Comparison of ENCODE assay signal across 8 cellular contexts in genomic region chr5:160399402-160400353, GRCh38. TPM values are rescaled to one million over a fixed set of nuclear protein-coding genes. Genes with fewer than 3 reads are reported as not detected.
A peak's percentile ranks its signal among the peaks of the same experiment; 100 is the strongest.
DNase-seq lines count a peak whose midpoint lies in the region; ATAC-seq and TF ChIP-seq lines count a peak whose summit lies in the region.

FAM200C (minus strand) TSS chr5:160400054; CDS start chr5:160395490, 4,564 bp downstream.

- peak; percentile 88 for TF ChIP-seq POLR2A in NB4 (IDR thresholded peaks at IDR 0.05; ENCODE audit: extremely low read depth, insufficient read length)

- TF ChIP-seq CTCF in NB4 (IDR thresholded peaks at IDR 0.05; ENCODE audit: low read depth, low read length), result no peak

- ATAC-seq in HG02588 (IDR thresholded peaks at IDR 0.05; ENCODE audit: unreplicated experiment), result peak; percentile 86

- DNase-seq in NB4 (ENCODE audit: low read depth) (peak; percentile 89), SK-MEL-5 (ENCODE audit: low read depth, low spot score) (peak; percentile 95), globus pallidus (ENCODE audit: low spot score) (peak; percentile 95), occipital lobe (lab: John Stamatoyannopoulos, UW) (peak; percentile 88)
- DNase-seq in activated naive CD4-positive, alpha-beta T cell treated with anti-CD3 and anti-CD28 coated beads, Interleukin-2, amount 50 U/mL, for 16 hours, result peak; percentile 60

- in situ Hi-C loops in SK-MEL-5 (cut with HindIII; ENCODE audit: low pct_unique_long_range_greater_than_20kb, low sequenced_read_pairs), result no loop called here

- H3K4me3 ChIP-seq in GM08714 (ENCODE audit: low read length), result peak within 1 kb of the TSS; percentile 81
- peak within 1 kb of the TSS; percentile 83 for H3K4me3 ChIP-seq in NB4 (ENCODE audit: low read depth, low read length)

- H3K27ac ChIP-seq in temporal lobe (ENCODE audit: low read depth, low read length), result peak within 1 kb of the TSS; percentile 93

RNA-seq across cellular contexts. Expression of gene FAM200C, which starts in this region (rescaled TPM):
- total RNA-seq in SK-MEL-5 (2014; rRNA removed; shearing (Covaris generic)), result 7.7 and 8.1 TPM in 2 replicates
- polyA plus RNA-seq in SK-MEL-5 (2015; cell fraction: cytosol; rRNA removed), result 2.9 and 5.1 TPM in 2 replicates
- polyA plus RNA-seq in SK-MEL-5 (2015; cell fraction: nucleus; rRNA removed), result 9.9 and 14.7 TPM in 2 replicates
- total RNA-seq in occipital lobe (37.6 TPM), temporal lobe (21.1 TPM)

Comparison
In these comparisons a context has a peak if more than half of its experiments do, and no peak if none do; other contexts are left out.
1. Peak in every context shown above with its lines: DNase-seq, ATAC-seq, H3K4me3 ChIP-seq and H3K27ac ChIP-seq.